8 cellular contexts compared by ENCODE assay signal in the genomic region with DNA sequence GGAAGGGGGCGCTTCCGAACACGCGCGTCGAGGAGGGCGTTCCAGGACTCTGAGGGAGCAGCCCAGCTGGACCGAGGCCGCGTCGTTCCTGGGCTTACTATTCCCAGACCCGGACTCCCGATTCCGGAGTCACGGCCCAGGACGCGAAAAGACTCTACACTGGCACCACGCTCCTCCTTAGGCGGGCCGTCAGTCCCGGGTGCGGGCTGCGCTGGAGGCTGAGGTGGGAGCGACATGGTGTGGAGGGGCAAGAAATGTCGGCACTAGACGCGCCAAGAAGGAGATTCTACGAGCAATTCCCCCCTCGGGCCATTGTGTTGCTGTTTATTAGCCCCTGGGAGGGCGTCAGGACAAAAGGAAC. TPM values are rescaled to one million over a fixed set of nuclear protein-coding genes. Genes with fewer than 3 reads are reported as not detected.
DNase-seq lines count a peak whose midpoint lies in the region; ATAC-seq and TF ChIP-seq lines count a peak whose summit lies in the region.

No MANE protein-coding gene starts in this region.

- intact Hi-C loops in dorsolateral prefrontal cortex (cut with DNase I) (no loop called here), OCI-LY7 (cut with micrococcal nuclease; ENCODE audit: unreplicated experiment) (no loop called here)

- no peaks in the 10 kb centered on the region for H3K79me2 ChIP-seq in OCI-LY7 (ENCODE audit: insufficient read depth, low read depth, low read length)

- in situ Hi-C loops in GM13977 (cut with MboI; ENCODE audit: low pct_unique_long_range_greater_than_20kb, low sequenced_read_pairs, unreplicated experiment) = no loop called here

- no peaks in the 10 kb centered on the region for H3K9me2 ChIP-seq in OCI-LY7 (ENCODE audit: insufficient read depth, low read length)

- peaks cover 5 to 6% of the 10 kb centered on the region in 2 donors for H3K4me1 ChIP-seq in mucosa of rectum (ENCODE audit: control insufficient read depth in 2 of 2, insufficient read depth in 2 of 2, low read length in 2 of 2)
- no peaks in the 10 kb centered on the region for H3K4me1 ChIP-seq in OCI-LY7 (ENCODE audit: insufficient read depth, low read length, poor library complexity, severe bottlenecking)

- H2AFZ ChIP-seq in OCI-LY7 (ENCODE audit: low read length) = no peak overlapping the region

- H3K4me3 ChIP-seq in MG63 (peak overlapping the region; percentile 55), dorsolateral prefrontal cortex (peak overlapping the region; percentile 56 to 90 (median 76)), mucosa of rectum (ENCODE audit: low read length in 2 of 2) (peak overlapping the region; percentile 81 to 94), OCI-LY7 (ENCODE audit: low read depth, low read length, poor library complexity, severe bottlenecking) (no peak overlapping the region)

- H4K20me1 ChIP-seq in OCI-LY7 (ENCODE audit: insufficient read depth, low read length) = no peaks in the 10 kb centered on the region

- peak overlapping the region in 51 of 59 donors; percentile 3 to 90 (median 77) for H3K27ac ChIP-seq in dorsolateral prefrontal cortex
- H3K27ac ChIP-seq in mucosa of rectum (ENCODE audit: low read depth in 2 of 2, low read length in 2 of 2) = no peak overlapping the region
- H3K27ac ChIP-seq in OCI-LY7 (ENCODE audit: low read depth, low read length, poor library complexity, severe bottlenecking) = no peak overlapping the region

- H3K27me3 ChIP-seq in MG63 (no peaks in the 10 kb centered on the region), dorsolateral prefrontal cortex (peaks cover 0 to 2% (median 0%) of the 10 kb centered on the region in 45 donors), mucosa of rectum (ENCODE audit: control insufficient read depth in 2 of 2, insufficient read depth in 2 of 2, low read length in 2 of 2) (peaks cover 2 to 3% of the 10 kb centered on the region in 2 donors)

- no peak overlapping the region; the same call in 1 of the 2 replicates for H3K4me2 ChIP-seq in OCI-LY7 (ENCODE audit: low read length)

- CTCF ChIA-PET in OCI-LY7 (lab: Charles Lee; ENCODE audit: unreplicated experiment) = no interaction called here

- POLR2A ChIA-PET in OCI-LY7 (lab: Charles Lee) = no interaction called here

- ATAC-seq in GM21723 (IDR thresholded peaks at IDR 0.05; ENCODE audit: unreplicated experiment) = peak; percentile 37

- TF ChIP-seq CTCF in dorsolateral prefrontal cortex (IDR thresholded peaks at IDR 0.05 in 54 of 56, conservative IDR thresholded peaks at IDR 0.05 in 2 of 56; ENCODE audit: low read depth in 1 of 56, partially characterized antibody in 56 of 56) (peak in 1 of 56 donors; percentile 4), GM13977 (IDR thresholded peaks at IDR 0.05; ENCODE audit: extremely low read depth, insufficient read depth, missing control alignments) (no peak), OCI-LY7 (conservative IDR thresholded peaks at IDR 0.05; ENCODE audit: low read length) (no peak)

- DNase-seq in GM03348 (ENCODE audit: low spot score) (peak; percentile 8), MG63 (no peak), dorsolateral prefrontal cortex (peak in 7 of 10 donors; percentile 10 to 51 (median 42)), GM13977 (ENCODE audit: low spot score) (no peak), inferior parietal cortex (ENCODE audit: extremely low spot score) (no peak), OCI-LY7 (ENCODE audit: low spot score) (no peak)

- BruUV-seq in OCI-LY7 (replicated peaks; lab: Mats Ljungman, UMichigan) = no TSS peak

- peak overlapping the region; percentile 24 to 85 for H3K9ac ChIP-seq in mucosa of rectum (ENCODE audit: low read depth in 1 of 2, low read length in 2 of 2)

- H3K36me3 ChIP-seq in MG63 (no peaks in the 10 kb centered on the region), mucosa of rectum (ENCODE audit: control insufficient read depth in 2 of 2, insufficient read depth in 2 of 2, low read length in 2 of 2) (no peaks in the 10 kb centered on the region), OCI-LY7 (ENCODE audit: insufficient read depth, low read length) (no peaks in the 10 kb centered on the region)

- H3K9me3 ChIP-seq in MG63 = no peaks in the 10 kb centered on the region
- H3K9me3 ChIP-seq in mucosa of rectum (ENCODE audit: control insufficient read depth in 2 of 2, low read length in 2 of 2) = no peaks in the 10 kb centered on the region
- H3K9me3 ChIP-seq in OCI-LY7 (ENCODE audit: low read length) = peaks cover 4% of the 10 kb centered on the region; the same call in 1 of the 2 replicates

RNA-seq across cellular contexts. Expression of a gene that starts 0.6 kb away (rescaled TPM):
- 1.6 and 2.8 TPM in 2 replicates for total RNA-seq in MG63 (2014; rRNA removed; shearing (Covaris generic); ENCODE audit: low replicate concordance)
- total RNA-seq in dorsolateral prefrontal cortex = 10 to 100 TPM; 15.3 to 54.9 (median 31.2) TPM
- not detected in 2 replicates for total RNA-seq in OCI-LY7 (2014; rRNA removed; shearing (Covaris generic))
- not detected in 2 replicates for total RNA-seq in OCI-LY7 (2022)

RNA-seq across cellular contexts. Expression of a gene that starts 26.9 kb away (rescaled TPM):
- total RNA-seq in MG63 (2014; rRNA removed; shearing (Covaris generic); ENCODE audit: low replicate concordance) = 0.59 and 0.81 TPM in 2 replicates
- total RNA-seq in dorsolateral prefrontal cortex (10 to 100 TPM in 119 of 120 experiments, 1 to 10 TPM in 1; 8.0 to 92.3 (median 31.9) TPM), OCI-LY7 (2022) (not detected in 2 replicates)
- total RNA-seq in OCI-LY7 (2014; rRNA removed; shearing (Covaris generic)) = not detected in 2 replicates

Comparison
In these comparisons a context has a peak if more than half of its experiments do, and no peak if none do; other contexts are left out.
1. DNase-seq: peak in GM03348 (single experiment) and dorsolateral prefrontal cortex (7 of 10); none in MG63 (single experiment), GM13977 (single experiment), inferior parietal cortex (single experiment) and OCI-LY7 (single experiment).
2. H3K27ac ChIP-seq: peak in dorsolateral prefrontal cortex (51 of 59); none in mucosa of rectum (0 of 2) and OCI-LY7 (single experiment).